In genomic region chr12:105107497-105108371, GRCh38 we compare ENCODE assay signal across 8 cellular contexts.
DNase-seq lines count a peak whose midpoint lies in the region; ATAC-seq, FAIRE-seq and TF ChIP-seq lines count a peak whose summit lies in the region.

WASHC4 (plus strand) TSS chr12:105107731; CDS start chr12:105107801, 70 bp downstream.

- peak; percentile 17 for FAIRE-seq in islet of Langerhans (lab: Jason Lieb, UNC)

- peak within 1 kb of the TSS; percentile 83 for H3K4me3 ChIP-seq in AG10803 (ENCODE audit: low read length)

- ATAC-seq in GM19035 (IDR thresholded peaks at IDR 0.05; ENCODE audit: unreplicated experiment): peak; percentile 90
- peak; percentile 92 for ATAC-seq in HG03342 (IDR thresholded peaks at IDR 0.05; ENCODE audit: unreplicated experiment)

- TF ChIP-seq CTCF in AG10803 (conservative IDR thresholded peaks at IDR 0.05; ENCODE audit: low read length): no peak

- peak; percentile 89 for DNase-seq in AG10803 (ENCODE audit: low read depth)
- peak; percentile 70 to 95 for DNase-seq in NCI-H446 (lab: John Stamatoyannopoulos, UW)
- DNase-seq in activated CD4-positive, CD25-positive, alpha-beta regulatory T cell treated with anti-CD3 and anti-CD28 coated beads, Interleukin-2, amount 50 U/mL, for 16 hours (ENCODE audit: low read depth, low spot score): peak; percentile 89
- peak; percentile 92 for DNase-seq in central memory CD4-positive, alpha-beta T cell
- peak; percentile 92 for DNase-seq in stimulated activated CD4-positive, alpha-beta T cell treated with anti-CD3 and anti-CD28 coated beads, Interleukin-12 subunit alpha, Interleukin-12 subunit beta, amount 100 ng/mL, for 4 hours

Comparison
In these comparisons a context has a peak if more than half of its experiments do, and no peak if none do; other contexts are left out.
1. Peak in every context shown above with its lines: DNase-seq, ATAC-seq and H3K4me3 ChIP-seq.